In genomic region chr6:26043389-26044139, GRCh38 we compare ENCODE assay signal across 8 cellular contexts. TPM values are rescaled to one million over a fixed set of nuclear protein-coding genes. Genes with fewer than 3 reads are reported as not detected.
DNase-seq lines count a peak whose midpoint lies in the region; TF ChIP-seq lines count a peak whose summit lies in the region.

No MANE protein-coding gene starts in this region.

- H3K27me3 ChIP-seq in MM.1S (replicated peaks; ENCODE audit: insufficient read depth, low read length) (no peaks in the 10 kb centered on the region), SJCRH30 (no peaks in the 10 kb centered on the region)

- peak overlapping the region; percentile 87 for H3K4me2 ChIP-seq in MM.1S (ENCODE audit: low read depth, low read length)

- TF ChIP-seq CTCF in MM.1S (IDR thresholded peaks at IDR 0.05; ENCODE audit: low read length) (no peak), WI38 (IDR thresholded peaks at IDR 0.05; ENCODE audit: low read depth, low read length) (no peak), choroid plexus epithelial cell (conservative IDR thresholded peaks at IDR 0.05; ENCODE audit: low read depth, low read length) (no peak)

- peaks cover 40% of the 10 kb centered on the region for H3F3A ChIP-seq in MM.1S (ENCODE audit: insufficient read depth, low read length)

- H3K36me3 ChIP-seq in MM.1S (replicated peaks; ENCODE audit: insufficient read depth, low read length) (no peaks in the 10 kb centered on the region), SJCRH30 (no peaks in the 10 kb centered on the region)

- H3K4me3 ChIP-seq in MM.1S (ENCODE audit: low read length) (peak overlapping the region; percentile 56), WI38 (ENCODE audit: low read depth, low read length) (peak overlapping the region; percentile 65), choroid plexus epithelial cell (ENCODE audit: low read depth, low read length) (peak overlapping the region; percentile 66), SJCRH30 (no peak overlapping the region)

- peak overlapping the region; percentile 88 for H3K27ac ChIP-seq in MM.1S (ENCODE audit: low read length)
- H3K27ac ChIP-seq in SJCRH30, result no peak overlapping the region

- peak overlapping the region; percentile 79 for H3K9ac ChIP-seq in MM.1S (ENCODE audit: low read length)

- peak; percentile 91 for DNase-seq in GM03348 (ENCODE audit: low spot score)
- DNase-seq in GOT3 (lab: John Stamatoyannopoulos, UW), result peak; percentile 52
- peak; percentile 95 for DNase-seq in MM.1S
- DNase-seq in choroid plexus epithelial cell (ENCODE audit: low read depth), result peak; percentile 99
- DNase-seq in left kidney (ENCODE audit: low read depth, low spot score), result peak; percentile 98
- peak in 2 of 3 donors; percentile 45 to 51 for DNase-seq in stimulated activated CD4-positive, alpha-beta T cell treated with anti-CD3 and anti-CD28 coated beads, TNF-alpha, amount 100 ng/mL, for 48 hours (ENCODE audit: low read depth in 3 of 3)
- DNase-seq in SJCRH30, result no peak

- H2AFZ ChIP-seq in MM.1S (ENCODE audit: low read length), result 0 out of 2 replicates have a peak overlapping the region, but pooled peaks have one; percentile 41

- no peaks in the 10 kb centered on the region for H3K9me2 ChIP-seq in MM.1S (replicated peaks; ENCODE audit: insufficient read depth, low read length)

- peaks cover 17% of the 10 kb centered on the region for H3K4me1 ChIP-seq in MM.1S (ENCODE audit: low read length)
- H3K4me1 ChIP-seq in SJCRH30, result no peaks in the 10 kb centered on the region

- no peaks in the 10 kb centered on the region for H3K79me2 ChIP-seq in MM.1S (ENCODE audit: low read length)

- H4K20me1 ChIP-seq in MM.1S (ENCODE audit: insufficient read depth, low read length), result no peaks in the 10 kb centered on the region

- H3K9me3 ChIP-seq in MM.1S (replicated peaks; ENCODE audit: insufficient read depth, low read length) (no peaks in the 10 kb centered on the region), SJCRH30 (replicated peaks) (no peaks in the 10 kb centered on the region)

RNA-seq across cellular contexts. Expression of gene HFE, which starts 43.7 kb away (rescaled TPM):
- total RNA-seq in SJCRH30 (2014; rRNA removed; shearing (Covaris generic)), result 0.33 and 0.67 TPM in 2 replicates

Comparison
In these comparisons a context has a peak if more than half of its experiments do, and no peak if none do; other contexts are left out.
1. DNase-seq: peak in GM03348 (single experiment), GOT3 (single experiment), MM.1S (single experiment), choroid plexus epithelial cell (single experiment), left kidney (single experiment) and stimulated activated CD4-positive, alpha-beta T cell treated with anti-CD3 and anti-CD28 coated beads, TNF-alpha, amount 100 ng/mL, for 48 hours (2 of 3); none in SJCRH30 (0 of 2).